ENCODE assay signal across 13 cellular contexts in the genomic region with DNA sequence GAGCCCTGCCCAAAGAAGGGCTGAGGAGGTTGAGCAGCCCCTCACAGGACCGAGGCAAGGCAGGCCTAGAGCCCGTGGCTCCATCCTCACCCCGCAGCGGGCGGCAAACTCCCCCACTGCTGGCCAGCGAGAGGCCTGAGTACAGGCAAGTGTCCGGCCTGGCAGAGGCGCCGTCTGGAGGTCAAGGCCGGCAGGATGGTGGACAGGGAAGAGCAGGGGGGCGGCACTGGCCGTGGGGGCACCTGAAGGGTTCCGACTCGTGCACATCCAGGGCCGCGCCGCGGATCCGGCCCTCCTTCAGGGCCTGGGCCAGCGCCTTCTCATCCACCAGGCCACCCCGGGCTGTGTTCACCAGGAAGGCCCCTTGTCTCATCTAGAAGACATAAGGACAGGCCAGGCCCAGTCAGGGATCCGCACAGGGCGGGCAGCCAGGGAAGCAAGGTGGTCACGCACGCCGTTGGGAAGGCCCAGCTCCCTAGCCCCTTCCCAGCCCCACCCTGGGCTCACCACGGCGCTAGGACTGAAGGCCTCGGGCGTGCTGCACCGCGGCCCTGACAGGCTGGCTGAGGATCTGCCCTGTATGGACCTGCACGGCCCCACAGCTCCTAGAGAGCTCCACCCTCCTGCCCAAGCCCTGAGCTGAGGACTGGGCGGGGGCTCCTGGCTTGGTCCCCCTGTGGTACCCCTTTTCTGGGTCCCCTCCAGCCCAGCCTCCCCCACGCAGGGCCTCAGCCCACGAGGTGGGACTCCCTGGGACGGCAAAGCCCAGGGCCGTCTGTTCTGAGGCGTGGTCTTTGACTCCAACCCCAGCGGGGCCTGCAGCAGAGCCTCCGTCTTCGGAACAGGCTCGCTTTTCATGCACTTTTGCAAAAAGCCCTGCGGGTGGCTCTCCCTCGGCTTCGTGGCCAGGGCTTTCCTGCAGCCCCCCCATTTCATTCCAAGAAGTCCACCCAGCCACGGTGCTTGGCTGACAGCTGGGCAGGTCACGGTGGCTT.
"Had no signal": no experiment of that assay in that cellular context is flagged by ENCODE, and none has a peak within 500 bp of the region (broad histone marks: within the 10 kb centered on the region; RNA-seq: fewer than 3 reads in every experiment).

No MANE protein-coding gene starts in this region.

- H3K9me3 ChIP-seq: ascending aorta, heart left ventricle, tibial nerve had no signal

- H3K27me3 ChIP-seq: ascending aorta, dorsolateral prefrontal cortex, heart left ventricle, tibial nerve had no signal

- H3K27me3 Mint-ChIP-seq: activated CD4-positive, alpha-beta memory T cell treated with anti-CD3 and anti-CD28 coated beads for 36 hours; activated naive CD8-positive, alpha-beta T cell treated with anti-CD3 and anti-CD28 coated beads, Interleukin-2, amount 10 ng/mL, durations not matched to agents 7 days and 5 days had no signal

- H3K4me3 Mint-ChIP-seq: activated CD4-positive, alpha-beta memory T cell treated with anti-CD3 and anti-CD28 coated beads for 36 hours; activated naive CD8-positive, alpha-beta T cell treated with anti-CD3 and anti-CD28 coated beads, Interleukin-2, amount 10 ng/mL, durations not matched to agents 7 days and 5 days had no signal

- H3K4me3 ChIP-seq: ascending aorta, dorsolateral prefrontal cortex, heart left ventricle, tibial nerve had no signal

- DNase-seq: activated CD4-positive, alpha-beta memory T cell treated with anti-CD3 and anti-CD28 coated beads for 36 hours; activated gamma-delta T cell treated with Interleukin-2 at 50 U/mL for 16 hours; activated naive CD8-positive, alpha-beta T cell treated with anti-CD3 and anti-CD28 coated beads, Interleukin-2, amount 10 ng/mL, durations not matched to agents 7 days and 5 days; activated T-cell treated with anti-CD3 and anti-CD28 coated beads, Interleukin-2, amount 50 U/mL, for 48 hours; foreskin melanocyte; islet precursor cell; stimulated activated CD4-positive, alpha-beta T cell treated with anti-CD3 and anti-CD28 coated beads, Interleukin-2, amount 100 ng/mL, for 48 hours; stimulated activated CD8-positive, alpha-beta memory T cell treated with anti-CD3 and anti-CD28 coated beads, Interleukin-4, amount 100 ng/mL, for 48 hours; SW 1271 had no signal

- H3K9me3 Mint-ChIP-seq: activated CD4-positive, alpha-beta memory T cell treated with anti-CD3 and anti-CD28 coated beads for 36 hours; activated naive CD8-positive, alpha-beta T cell treated with anti-CD3 and anti-CD28 coated beads, Interleukin-2, amount 10 ng/mL, durations not matched to agents 7 days and 5 days had no signal

- H3K27ac ChIP-seq: ascending aorta, heart left ventricle had no signal

- H3K27ac Mint-ChIP-seq: activated CD4-positive, alpha-beta memory T cell treated with anti-CD3 and anti-CD28 coated beads for 36 hours; activated naive CD8-positive, alpha-beta T cell treated with anti-CD3 and anti-CD28 coated beads, Interleukin-2, amount 10 ng/mL, durations not matched to agents 7 days and 5 days had no signal
